11 cellular contexts compared by ENCODE assay signal in genomic region chr9:14317667-14318255, GRCh38. TPM values are rescaled to one million over a fixed set of nuclear protein-coding genes. Genes with fewer than 3 reads are reported as not detected.
DNase-seq lines count a peak whose midpoint lies in the region; ATAC-seq, FAIRE-seq and TF ChIP-seq lines count a peak whose summit lies in the region.
"Had no signal": no experiment of that assay in that cellular context is flagged by ENCODE, and none has a peak within 500 bp of the region (broad histone marks: within the 10 kb centered on the region; RNA-seq: fewer than 3 reads in every experiment).

No MANE protein-coding gene starts in this region.

- no peaks in the 10 kb centered on the region for H3F3A ChIP-seq in smooth muscle cell (ENCODE audit: low read depth)

- H3K27ac ChIP-seq in A549 (peak overlapping the region; percentile 94 to 99), OCI-LY7 (ENCODE audit: low read depth, low read length, poor library complexity, severe bottlenecking) (peak overlapping the region; percentile 86), right lobe of liver (peak overlapping the region; percentile 83 to 95 (median 91)), smooth muscle cell (ENCODE audit: low read depth) (no peak overlapping the region)
- H3K27ac ChIP-seq: BLaER1 had no signal

- no peak for DNase-seq in A549 (ENCODE audit: low read depth in 1 of 2, low spot score in 1 of 2)
- DNase-seq in OCI-LY7 (ENCODE audit: low spot score) = peak; percentile 62
- no peak for DNase-seq in right lobe of liver
- DNase-seq in activated CD8-positive, alpha-beta T cell treated with anti-CD3 and anti-CD28 coated beads for 36 hours = no peak
- DNase-seq in smooth muscle cell (lab: John Stamatoyannopoulos, UW; ENCODE audit: unreplicated experiment) = no peak
- DNase-seq in HAP-1 (ENCODE audit: low spot score in 2 of 2) = no peak
- DNase-seq: activated CD4-positive, alpha-beta T cell treated with anti-CD3 and anti-CD28 coated beads for 4 hours had no signal

- H3K27me3 ChIP-seq in right lobe of liver (no peaks in the 10 kb centered on the region), smooth muscle cell (ENCODE audit: low read depth) (peaks cover 22% of the 10 kb centered on the region), HAP-1 (ENCODE audit: low read depth) (no peaks in the 10 kb centered on the region)
- H3K27me3 ChIP-seq: BLaER1 had no signal

- H3K4me3 ChIP-seq in A549 (peak overlapping the region; percentile 68; the same call in 1 of the 3 replicates), OCI-LY7 (ENCODE audit: low read depth, low read length, poor library complexity, severe bottlenecking) (peak overlapping the region; percentile 83), right lobe of liver (no peak overlapping the region), smooth muscle cell (no peak overlapping the region), HAP-1 (no peak overlapping the region)
- H3K4me3 ChIP-seq: BLaER1 had no signal

- intact Hi-C loops in OCI-LY7 (cut with micrococcal nuclease; ENCODE audit: unreplicated experiment) (no loop called here), right lobe of liver (cut with DNase I) (no loop called here)
- intact Hi-C loops in activated CD8-positive, alpha-beta T cell treated with anti-CD3 and anti-CD28 coated beads for 36 hours (cut with micrococcal nuclease) = no loop called here

- H4K20me1 ChIP-seq in OCI-LY7 (ENCODE audit: insufficient read depth, low read length) = no peaks in the 10 kb centered on the region
- H4K20me1 ChIP-seq in smooth muscle cell (ENCODE audit: low read depth) = no peaks in the 10 kb centered on the region
- H4K20me1 ChIP-seq: BLaER1 had no signal

- H3K4me1 Mint-ChIP-seq in activated CD8-positive, alpha-beta T cell treated with anti-CD3 and anti-CD28 coated beads for 36 hours (ENCODE audit: low read depth) = peaks cover 36% of the 10 kb centered on the region

- TF ChIP-seq EP300 in A549 (IDR thresholded peaks at IDR 0.05) = no peak

- H3K79me2 ChIP-seq in OCI-LY7 (ENCODE audit: insufficient read depth, low read depth, low read length) (peaks cover 39% of the 10 kb centered on the region; the same call in 1 of the 2 replicates), smooth muscle cell (ENCODE audit: low read depth) (no peaks in the 10 kb centered on the region)

- H2AFZ ChIP-seq in OCI-LY7 (ENCODE audit: low read length) (no peak overlapping the region), smooth muscle cell (ENCODE audit: low read depth) (no peak overlapping the region)

- no peaks in the 10 kb centered on the region for H3K9me3 ChIP-seq in A549
- no peaks in the 10 kb centered on the region for H3K9me3 ChIP-seq in OCI-LY7 (ENCODE audit: low read length)
- H3K9me3 ChIP-seq in right lobe of liver = no peaks in the 10 kb centered on the region
- no peaks in the 10 kb centered on the region for H3K9me3 ChIP-seq in smooth muscle cell (replicated peaks; ENCODE audit: low read depth)
- H3K9me3 ChIP-seq in HAP-1 = no peaks in the 10 kb centered on the region

- H3K27me3 Mint-ChIP-seq in activated CD8-positive, alpha-beta T cell treated with anti-CD3 and anti-CD28 coated beads for 36 hours = peaks cover 61% of the 10 kb centered on the region

- no peaks in the 10 kb centered on the region for H3K9me2 ChIP-seq in OCI-LY7 (ENCODE audit: insufficient read depth, low read length)

- TF ChIP-seq POLR2A in A549 (IDR thresholded peaks at IDR 0.05; ENCODE audit: low read length) (no peak), right lobe of liver (IDR thresholded peaks at IDR 0.05) (no peak)

- ATAC-seq in A549 (no peak), GM19452 (IDR thresholded peaks at IDR 0.05; ENCODE audit: unreplicated experiment) (peak; percentile 25), right lobe of liver (no peak), HG03095 (IDR thresholded peaks at IDR 0.05; ENCODE audit: unreplicated experiment) (no peak)
- ATAC-seq in activated CD8-positive, alpha-beta T cell treated with anti-CD3 and anti-CD28 coated beads for 36 hours = no peak
- ATAC-seq: HCT116 had no signal

- TF ChIP-seq RAD21 in A549 (conservative IDR thresholded peaks at IDR 0.05 in 1 of 2, IDR thresholded peaks at IDR 0.05 in 1 of 2) = no peak

- TF ChIP-seq CTCF in A549 (IDR thresholded peaks at IDR 0.05) (no peak), OCI-LY7 (conservative IDR thresholded peaks at IDR 0.05; ENCODE audit: low read length) (no peak), right lobe of liver (IDR thresholded peaks at IDR 0.05) (no peak), smooth muscle cell (IDR thresholded peaks at IDR 0.05; ENCODE audit: borderline replicate concordance, insufficient read depth, poor library complexity, severe bottlenecking) (no peak)
- TF ChIP-seq CTCF in activated CD8-positive, alpha-beta T cell treated with anti-CD3 and anti-CD28 coated beads for 36 hours (IDR thresholded peaks at IDR 0.05) = no peak

- no peak overlapping the region for H3K9ac ChIP-seq in smooth muscle cell (ENCODE audit: low read depth)
- H3K9ac ChIP-seq: BLaER1 had no signal

- H3K9me3 Mint-ChIP-seq in activated CD8-positive, alpha-beta T cell treated with anti-CD3 and anti-CD28 coated beads for 36 hours = no peaks in the 10 kb centered on the region

- CTCF ChIA-PET in A549 (lab: Yijun Ruan, JAX) (interaction anchor here (0.8 to 1.7 kb wide), 3 partner anchors 31 to 166 kb away, joined by 3 to 8 read pairs (median 3); no protein-coding TSS in a partner anchor), OCI-LY7 (lab: Charles Lee; ENCODE audit: unreplicated experiment) (no interaction called here)
- CTCF ChIA-PET in activated CD8-positive, alpha-beta T cell treated with anti-CD3 and anti-CD28 coated beads for 36 hours (lab: Charles Lee) = interaction anchor here (1.5 kb wide), 1 partner anchor 12 kb away, joined by 3 read pairs; no protein-coding TSS in a partner anchor

- H3K36me3 ChIP-seq in OCI-LY7 (ENCODE audit: insufficient read depth, low read length) (no peaks in the 10 kb centered on the region), right lobe of liver (no peaks in the 10 kb centered on the region), smooth muscle cell (ENCODE audit: low read depth) (no peaks in the 10 kb centered on the region), HAP-1 (replicated peaks) (no peaks in the 10 kb centered on the region)
- H3K36me3 ChIP-seq: BLaER1 had no signal

- no TSS peak for BruUV-seq in OCI-LY7 (replicated peaks; lab: Mats Ljungman, UMichigan)

- peaks cover 36% of the 10 kb centered on the region for H3K4me1 ChIP-seq in A549
- peaks cover 55% of the 10 kb centered on the region for H3K4me1 ChIP-seq in OCI-LY7 (ENCODE audit: insufficient read depth, low read length, poor library complexity, severe bottlenecking)
- peaks cover 0 to 41% (median 15%) of the 10 kb centered on the region in 4 donors for H3K4me1 ChIP-seq in right lobe of liver
- H3K4me1 ChIP-seq in smooth muscle cell (ENCODE audit: low read depth) = peaks cover 2% of the 10 kb centered on the region
- peaks cover 47% of the 10 kb centered on the region for H3K4me1 ChIP-seq in HAP-1

- POLR2A ChIA-PET in A549 (lab: Yijun Ruan, JAX) (interaction anchor here (0.7 kb wide), 1 partner anchor 67 kb away, joined by 11 read pairs; no protein-coding TSS in a partner anchor), OCI-LY7 (lab: Charles Lee) (interaction anchor here (0.5 to 1.0 kb wide), 6 partner anchors 8 to 1625 kb away, joined by 3 to 5 read pairs (median 4); no protein-coding TSS in a partner anchor)
- POLR2A ChIA-PET in activated CD8-positive, alpha-beta T cell treated with anti-CD3 and anti-CD28 coated beads for 36 hours (lab: Charles Lee) = no interaction called here

- FAIRE-seq in A549 (lab: Jason Lieb, UNC) = no peak

- H3K36me3 Mint-ChIP-seq in activated CD8-positive, alpha-beta T cell treated with anti-CD3 and anti-CD28 coated beads for 36 hours (ENCODE audit: low read depth) = peaks cover 5% of the 10 kb centered on the region

- no peak overlapping the region for H3K4me3 Mint-ChIP-seq in activated CD8-positive, alpha-beta T cell treated with anti-CD3 and anti-CD28 coated beads for 36 hours

- H3K27ac Mint-ChIP-seq in activated CD8-positive, alpha-beta T cell treated with anti-CD3 and anti-CD28 coated beads for 36 hours = no peak overlapping the region

- H3K4me2 ChIP-seq in A549 (peak overlapping the region; percentile 95), OCI-LY7 (ENCODE audit: low read length) (peak overlapping the region; percentile 86), smooth muscle cell (no peak overlapping the region)

- in situ Hi-C loops in HAP-1 (cut with MboI; ENCODE audit: low sequenced_read_pairs) = loop anchor here (25.0 kb wide), 1 partner anchor 180 kb away; no protein-coding TSS in a partner anchor

- WGBS in A549 (ENCODE audit: missing lambda C conversion rate) = 69% methylated on average over 3 of the region's 3 CpGs
- WGBS in right lobe of liver (ENCODE audit: insufficient coverage, low coverage, low lambda C conversion rate, missing lambda C conversion rate) = 64% methylated on average over 2 of the region's 3 CpGs
- WGBS in smooth muscle cell (ENCODE audit: low lambda C conversion rate) = 89% methylated on average over 3 of the region's 3 CpGs

TF ChIP-seq in A549, 52 proteins besides CTCF, POLR2A, EP300 and RAD21:
- TF ChIP-seq ZC3H11A (IDR thresholded peaks at IDR 0.05) (no peak), MAFK (IDR thresholded peaks at IDR 0.05; ENCODE audit: partially characterized antibody) (no peak), NPAS2 (CRISPR knock-in tag; IDR thresholded peaks at IDR 0.05; ENCODE audit: borderline replicate concordance) (no peak), HOXA7 (CRISPR knock-in tag; IDR thresholded peaks at IDR 0.05) (no peak), USF2 (IDR thresholded peaks at IDR 0.05) (no peak), ESRRA (IDR thresholded peaks at IDR 0.05; ENCODE audit: borderline replicate concordance, low read length) (no peak), NR3C1 (IDR thresholded peaks at IDR 0.05) (no peak)

RNA-seq across cellular contexts. Expression of gene NFIB, which starts 3.8 kb away (rescaled TPM):
- polyA plus RNA-seq in A549 (2011; rRNA removed) (21.7 and 27.1 TPM in 2 replicates), A549 (2017; fragmentation: RNase III; extraction: RNeasy Plus Mini Kit Qiagen cat#74134 plus additional on column Dnase treatment) (10.7 to 13.2 TPM (median 12.0 TPM) in 3 replicates), smooth muscle cell (0.58 and 0.93 TPM in 2 replicates)
- 7.4 and 8.2 TPM in 2 replicates for polyA plus RNA-seq in A549 (2012; cell fraction: cytosol; rRNA removed)
- polyA plus RNA-seq in A549 (2012; cell fraction: nucleus; rRNA removed) = 7.4 and 11.4 TPM in 2 replicates
- polyA minus RNA-seq in A549 (2011; rRNA and poly(A)+ RNA removed) = 59.3 and 63.6 TPM in 2 replicates
- total RNA-seq in OCI-LY7 (2014; rRNA removed; shearing (Covaris generic)) = 10.7 and 13.7 TPM in 2 replicates
- total RNA-seq in OCI-LY7 (2022) (24.5 and 25.1 TPM in 2 replicates), right lobe of liver (10 to 100 TPM; 23.0 to 45.3 (median 39.6) TPM), smooth muscle cell (1.7 and 2.3 TPM in 2 replicates)
- not detected for total RNA-seq in activated CD8-positive, alpha-beta T cell treated with anti-CD3 and anti-CD28 coated beads for 36 hours

Comparison
In these comparisons a context has a peak if more than half of its experiments do, and no peak if none do; other contexts are left out.
1. H3K4me3 ChIP-seq: peak in A549 (single experiment) and OCI-LY7 (single experiment); none in right lobe of liver (0 of 3), smooth muscle cell (single experiment) and HAP-1 (single experiment).